Comparison of ENCODE assay signal across 11 cellular contexts in the genomic region with DNA sequence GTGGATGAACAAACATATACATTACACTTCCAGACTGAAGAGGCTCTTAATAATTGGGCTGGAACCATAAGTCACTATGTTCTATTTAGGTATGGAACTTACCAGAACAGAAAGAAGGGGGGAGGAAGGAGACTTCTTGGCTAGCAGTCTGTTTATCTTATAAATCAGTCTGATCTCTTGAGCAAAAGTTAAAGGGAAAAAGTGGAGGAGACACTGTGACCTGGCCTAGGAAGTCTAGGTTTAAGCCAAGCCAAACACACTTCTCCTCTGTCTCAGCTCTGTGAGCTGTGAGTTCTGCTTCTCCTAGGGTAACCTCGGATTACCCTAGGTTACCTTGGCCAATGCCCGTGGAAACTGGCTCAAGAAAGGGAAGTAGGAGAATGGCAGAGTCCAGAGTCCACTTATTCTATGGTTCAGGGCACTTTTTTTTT.
DNase-seq lines count a peak whose midpoint lies in the region; ATAC-seq and TF ChIP-seq lines count a peak whose summit lies in the region.
"Had no signal": no experiment of that assay in that cellular context is flagged by ENCODE, and none has a peak within 500 bp of the region (broad histone marks: within the 10 kb centered on the region; RNA-seq: fewer than 3 reads in every experiment).

No MANE protein-coding gene starts in this region.

- H3K36me3 ChIP-seq in naive thymus-derived CD4-positive, alpha-beta T cell (ENCODE audit: control insufficient read depth in 2 of 3, insufficient read depth in 3 of 3, low read length in 3 of 3): no peaks in the 10 kb centered on the region

- H3K27ac ChIP-seq in naive thymus-derived CD4-positive, alpha-beta T cell (ENCODE audit: low read depth, low read length): no peak overlapping the region

- POLR2A ChIA-PET in naive thymus-derived CD4-positive, alpha-beta T cell (lab: Charles Lee): interaction anchor here (0.5 to 1.0 kb wide), 2 partner anchors 15 to 426 kb away, joined by 3 read pairs; no protein-coding TSS in a partner anchor

- H3K9me3 ChIP-seq in naive thymus-derived CD4-positive, alpha-beta T cell (ENCODE audit: control insufficient read depth in 2 of 3, low read length in 3 of 3): no peaks in the 10 kb centered on the region

- H3K27me3 ChIP-seq in naive thymus-derived CD4-positive, alpha-beta T cell (ENCODE audit: control insufficient read depth in 2 of 2, insufficient read depth in 2 of 2, low read length in 2 of 2): no peaks in the 10 kb centered on the region

- ATAC-seq in naive thymus-derived CD4-positive, alpha-beta T cell: peak; percentile 26
- ATAC-seq in GM21786 (IDR thresholded peaks at IDR 0.05; ENCODE audit: unreplicated experiment) (no peak), HG03095 (IDR thresholded peaks at IDR 0.05; ENCODE audit: unreplicated experiment) (no peak)

- peaks cover 0 to 10% (median 0%) of the 10 kb centered on the region in 11 donors for H3K9me3 Mint-ChIP-seq in naive thymus-derived CD4-positive, alpha-beta T cell

- in situ Hi-C loops in astrocyte of the spinal cord (cut with HindIII; ENCODE audit: low sequenced_read_pairs): no loop called here

- no peak for TF ChIP-seq CTCF in LNCaP clone FGC (IDR thresholded peaks at IDR 0.05; ENCODE audit: control insufficient read depth, extremely low read depth, insufficient read depth)
- TF ChIP-seq CTCF in astrocyte of the spinal cord (IDR thresholded peaks at IDR 0.05; ENCODE audit: low read depth, low read length): no peak

- CTCF ChIA-PET in naive thymus-derived CD4-positive, alpha-beta T cell (lab: Charles Lee): no interaction called here

- peak; percentile 54 for DNase-seq in Ammon's horn (ENCODE audit: low spot score)
- DNase-seq in LNCaP clone FGC (ENCODE audit: low read depth): peak; percentile 84
- peak; percentile 63 for DNase-seq in astrocyte of the spinal cord (ENCODE audit: low read depth, low spot score)
- DNase-seq in naive thymus-derived CD4-positive, alpha-beta T cell: no peak
- DNase-seq in DMS79 (lab: John Stamatoyannopoulos, UW): no peak
- no peak for DNase-seq in NCI-H748 (lab: John Stamatoyannopoulos, UW; ENCODE audit: unreplicated experiment)
- DNase-seq: foreskin melanocyte, retina, T-helper 2 cell had no signal

- no peak overlapping the region for H3K4me3 ChIP-seq in LNCaP clone FGC (ENCODE audit: low read depth, low read length)
- no peak overlapping the region for H3K4me3 ChIP-seq in astrocyte of the spinal cord (ENCODE audit: low read depth, low read length)
- H3K4me3 ChIP-seq in naive thymus-derived CD4-positive, alpha-beta T cell (ENCODE audit: low read length): no peak overlapping the region

- H3K27ac Mint-ChIP-seq in naive thymus-derived CD4-positive, alpha-beta T cell: peak overlapping the region in 3 of 9 donors; percentile 22 to 61 (median 28)

- no peak overlapping the region for H3K4me3 Mint-ChIP-seq in naive thymus-derived CD4-positive, alpha-beta T cell

- intact Hi-C loops in naive thymus-derived CD4-positive, alpha-beta T cell (cut with micrococcal nuclease): loop anchor here in 1 of 2 donors (5.0 kb wide), 1 partner anchor 104 kb away; no protein-coding TSS in a partner anchor

- peaks cover 7 to 12% of the 10 kb centered on the region in 2 donors for H3K4me1 ChIP-seq in naive thymus-derived CD4-positive, alpha-beta T cell (ENCODE audit: control insufficient read depth in 2 of 2, insufficient read depth in 2 of 2, low read length in 2 of 2)

- no peaks in the 10 kb centered on the region for H3K27me3 Mint-ChIP-seq in naive thymus-derived CD4-positive, alpha-beta T cell

- peaks cover 0 to 52% (median 4%) of the 10 kb centered on the region in 5 donors for H3K36me3 Mint-ChIP-seq in naive thymus-derived CD4-positive, alpha-beta T cell

- peaks cover 7 to 70% (median 33%) of the 10 kb centered on the region in 7 donors for H3K4me1 Mint-ChIP-seq in naive thymus-derived CD4-positive, alpha-beta T cell

Comparison
In these comparisons a context has a peak if more than half of its experiments do, and no peak if none do; other contexts are left out.
1. DNase-seq: peak in Ammon's horn (single experiment), LNCaP clone FGC (single experiment) and astrocyte of the spinal cord (single experiment); none in naive thymus-derived CD4-positive, alpha-beta T cell (0 of 9), DMS79 (single experiment) and NCI-H748 (single experiment).